Comparison of ENCODE assay signal across 25 cellular contexts in the genomic region with DNA sequence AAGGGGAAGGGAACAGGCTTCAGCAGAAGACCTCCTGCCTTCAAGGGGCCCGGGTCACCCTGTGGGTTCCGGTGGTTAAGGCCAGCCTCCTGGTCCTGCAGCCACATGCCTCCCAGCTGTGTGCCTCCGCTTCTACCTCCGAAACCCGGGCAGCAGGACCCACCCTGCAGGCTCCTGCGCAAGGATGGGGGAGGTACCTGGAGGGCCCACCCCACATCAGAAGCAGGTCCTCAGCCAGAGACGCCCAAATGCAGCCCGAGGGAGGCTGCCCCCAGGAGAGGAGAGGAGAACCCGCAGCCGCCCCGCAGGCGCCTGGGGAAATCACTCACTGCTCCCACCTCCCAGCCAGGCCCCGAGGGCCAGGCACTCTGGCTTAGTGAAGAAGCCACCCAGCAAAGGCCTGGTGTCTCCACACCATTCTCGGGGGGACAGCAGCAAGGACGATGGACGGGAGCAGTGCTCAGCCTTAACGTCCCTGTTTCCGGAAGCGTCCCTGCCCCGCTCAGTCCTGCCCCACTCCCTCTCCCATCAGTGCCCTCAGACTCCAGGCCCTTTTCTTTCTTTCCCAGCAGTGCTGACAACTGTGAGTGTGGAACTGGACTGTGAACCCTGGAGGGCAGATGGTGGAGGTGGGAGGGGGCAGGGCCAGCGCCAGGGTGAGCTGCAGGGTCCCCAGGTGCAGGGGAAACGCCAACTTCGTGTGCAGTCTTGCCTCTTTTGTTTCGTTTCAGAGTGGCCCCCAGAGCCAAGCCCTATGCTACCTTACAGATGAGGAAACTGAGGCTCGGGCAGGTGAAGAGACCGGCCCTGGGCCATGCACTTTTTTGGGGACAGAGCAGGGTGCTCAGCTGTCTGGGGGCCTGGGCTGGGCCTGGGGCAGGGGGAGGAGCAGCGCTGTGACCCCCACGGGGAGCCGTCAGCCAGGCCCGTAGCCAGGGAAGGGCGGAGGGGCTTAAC.
DNase-seq lines count a peak whose midpoint lies in the region; ATAC-seq and TF ChIP-seq lines count a peak whose summit lies in the region.
"Had no signal": no experiment of that assay in that cellular context is flagged by ENCODE, and none has a peak within 500 bp of the region (broad histone marks: within the 10 kb centered on the region; RNA-seq: fewer than 3 reads in every experiment).

No MANE protein-coding gene starts in this region.

- no peaks in the 10 kb centered on the region for H3K9me3 ChIP-seq in KOPT-K1 (ENCODE audit: insufficient read depth, low read length, poor library complexity, severe bottlenecking)
- H3K9me3 ChIP-seq in mucosa of descending colon: no peaks in the 10 kb centered on the region
- no peaks in the 10 kb centered on the region for H3K9me3 ChIP-seq in tibial nerve
- no peaks in the 10 kb centered on the region for H3K9me3 ChIP-seq in ovary
- H3K9me3 ChIP-seq in gastrocnemius medialis: no peaks in the 10 kb centered on the region
- H3K9me3 ChIP-seq: ascending aorta, heart left ventricle, testis, vagina had no signal

- POLR2A ChIA-PET in activated B cell treated with CpG ODN at 0.5 μM for 24 hours (lab: Charles Lee): interaction anchor here (0.6 to 10.6 kb wide), 5 partner anchors 8 to 135 kb away, joined by 3 to 207 read pairs (median 8); no protein-coding TSS in a partner anchor

- in situ Hi-C loops in gastrocnemius medialis (cut with MboI; ENCODE audit: low sequenced_read_pairs in 4 of 4): no loop called here

- H3K4me3 ChIP-seq in mucosa of descending colon (no peak overlapping the region), tibial nerve (peak overlapping the region in 2 of 4 donors; percentile 14 to 32), ovary (no peak overlapping the region), gastrocnemius medialis (no peak overlapping the region)
- H3K4me3 ChIP-seq: ascending aorta, heart left ventricle, skin epidermis, testis, vagina had no signal

- H3K4me3 Mint-ChIP-seq in activated B cell treated with CpG ODN at 0.5 μM for 24 hours: peak overlapping the region; percentile 54
- H3K4me3 Mint-ChIP-seq: activated T-helper 17 cell treated with anti-CD3 and anti-CD28 coated beads, Interleukin-2, amount 50 U/mL, for 72 hours had no signal

- no peaks in the 10 kb centered on the region for H3K4me1 ChIP-seq in mucosa of descending colon (ENCODE audit: low read depth)
- peaks cover 0 to 56% (median 31%) of the 10 kb centered on the region in 4 donors for H3K4me1 ChIP-seq in tibial nerve
- H3K4me1 ChIP-seq in ovary (ENCODE audit: insufficient read depth): no peaks in the 10 kb centered on the region
- peaks cover 0 to 8% of the 10 kb centered on the region in 2 donors for H3K4me1 ChIP-seq in gastrocnemius medialis
- H3K4me1 ChIP-seq: ascending aorta had no signal

- H3K27ac Mint-ChIP-seq in activated B cell treated with CpG ODN at 0.5 μM for 24 hours: peak overlapping the region; percentile 83
- H3K27ac Mint-ChIP-seq: activated naive CD4-positive, alpha-beta T cell treated with anti-CD3 and anti-CD28 coated beads, Interleukin-2, amount 50 U/mL, for 72 hours; activated T-helper 17 cell treated with anti-CD3 and anti-CD28 coated beads, Interleukin-2, amount 50 U/mL, for 72 hours had no signal

- H3K4me1 Mint-ChIP-seq in activated B cell treated with CpG ODN at 0.5 μM for 24 hours: peaks cover 80% of the 10 kb centered on the region
- H3K4me1 Mint-ChIP-seq: activated T-helper 17 cell treated with anti-CD3 and anti-CD28 coated beads, Interleukin-2, amount 50 U/mL, for 72 hours had no signal

- no peaks in the 10 kb centered on the region for H3K36me3 ChIP-seq in KOPT-K1 (ENCODE audit: insufficient read depth, low read length)
- no peaks in the 10 kb centered on the region for H3K36me3 ChIP-seq in mucosa of descending colon (ENCODE audit: low read depth)
- no peaks in the 10 kb centered on the region for H3K36me3 ChIP-seq in tibial nerve
- H3K36me3 ChIP-seq in ovary: no peaks in the 10 kb centered on the region
- H3K36me3 ChIP-seq in gastrocnemius medialis: no peaks in the 10 kb centered on the region
- H3K36me3 ChIP-seq: ascending aorta, heart left ventricle, vagina had no signal

- TF ChIP-seq CTCF in activated B cell treated with CpG ODN at 0.5 μM for 24 hours (IDR thresholded peaks at IDR 0.05) (no peak), mucosa of descending colon (IDR thresholded peaks at IDR 0.05) (no peak), tibial nerve (IDR thresholded peaks at IDR 0.05) (no peak), ovary (IDR thresholded peaks at IDR 0.05) (no peak), gastrocnemius medialis (IDR thresholded peaks at IDR 0.05 in 4 of 5, conservative IDR thresholded peaks at IDR 0.05 in 1 of 5) (no peak)

- WGBS in tibial nerve, 2 donors: 58 to 60% methylated on average over 24 to 29 of the region's 31 CpGs
- 75 to 80% (median 80%) methylated on average over 31 of the region's 31 CpGs for WGBS in ovary, 3 donors

- peaks cover 3% of the 10 kb centered on the region for H3K36me3 Mint-ChIP-seq in activated B cell treated with CpG ODN at 0.5 μM for 24 hours (ENCODE audit: low read depth)
- H3K36me3 Mint-ChIP-seq: activated naive CD4-positive, alpha-beta T cell treated with anti-CD3 and anti-CD28 coated beads, Interleukin-2, amount 50 U/mL, for 72 hours; CD4-positive, CD25-positive, alpha-beta regulatory T cell; memory B cell had no signal

- intact Hi-C loops in activated B cell treated with CpG ODN at 0.5 μM for 24 hours (cut with micrococcal nuclease): loop anchor here (10.0 kb wide), 1 partner anchor 511 kb away; a partner anchor contains a TSS
- intact Hi-C loops in mucosa of descending colon (cut with DNase I, micrococcal nuclease): no loop called here
- intact Hi-C loops in ovary (cut with DNase I): no loop called here
- intact Hi-C loops in gastrocnemius medialis (cut with DNase I; ENCODE audit: low total_unique reads): no loop called here

- DNase-seq in activated B cell treated with CpG ODN at 0.5 μM for 24 hours (no peak), mucosa of descending colon (peak in 2 of 3 donors; percentile 17 to 41), tibial nerve (ENCODE audit: low spot score in 2 of 2) (no peak), NCI-H146 (lab: John Stamatoyannopoulos, UW) (no peak), ovary (no peak), gastrocnemius medialis (no peak)
- DNase-seq: activated CD4-positive, alpha-beta T cell treated with anti-CD3 and anti-CD28 coated beads, Interleukin-2, amount 50 U/mL, for 4 hours; activated CD8-positive, alpha-beta memory T cell treated with anti-CD3 and anti-CD28 coated beads, Interleukin-2, amount 50 U/mL, for 4 hours; CD4-positive, CD25-positive, alpha-beta regulatory T cell; KG1; left cardiac atrium; NCI-H1694; NCI-H510A treated with DMSO at 0.1 percent for 48 hours; stimulated activated CD4-positive, alpha-beta T cell treated with anti-CD3 and anti-CD28 coated beads, Interleukin-1b, Interleukin-23, amount 100 ng/mL, for 48 hours; testis had no signal

- TF ChIP-seq EP300 in tibial nerve (IDR thresholded peaks at IDR 0.05): peak in 1 of 2 donors; percentile 16
- TF ChIP-seq EP300 in ovary (IDR thresholded peaks at IDR 0.05): no peak

- H3K9me3 Mint-ChIP-seq in activated B cell treated with CpG ODN at 0.5 μM for 24 hours: no peaks in the 10 kb centered on the region
- H3K9me3 Mint-ChIP-seq: activated naive CD4-positive, alpha-beta T cell treated with anti-CD3 and anti-CD28 coated beads, Interleukin-2, amount 50 U/mL, for 72 hours; activated T-helper 17 cell treated with anti-CD3 and anti-CD28 coated beads, Interleukin-2, amount 50 U/mL, for 72 hours; memory B cell had no signal

- no peaks in the 10 kb centered on the region for H3K27me3 Mint-ChIP-seq in activated B cell treated with CpG ODN at 0.5 μM for 24 hours
- H3K27me3 Mint-ChIP-seq: activated T-helper 17 cell treated with anti-CD3 and anti-CD28 coated beads, Interleukin-2, amount 50 U/mL, for 72 hours; CD4-positive, CD25-positive, alpha-beta regulatory T cell; memory B cell had no signal

- H3K27me3 ChIP-seq in tibial nerve: no peaks in the 10 kb centered on the region
- no peaks in the 10 kb centered on the region for H3K27me3 ChIP-seq in ovary
- H3K27me3 ChIP-seq in gastrocnemius medialis: no peaks in the 10 kb centered on the region
- H3K27me3 ChIP-seq: ascending aorta, heart left ventricle, testis, vagina had no signal

- no peak for ATAC-seq in activated B cell treated with CpG ODN at 0.5 μM for 24 hours (ENCODE audit: low read depth)
- no peak for ATAC-seq in mucosa of descending colon
- no peak for ATAC-seq in gastrocnemius medialis
- ATAC-seq: activated naive CD4-positive, alpha-beta T cell treated with anti-CD3 and anti-CD28 coated beads, Interleukin-2, amount 50 U/mL, for 72 hours; activated T-helper 17 cell treated with anti-CD3 and anti-CD28 coated beads, Interleukin-2, amount 50 U/mL, for 72 hours; HCT116; heart left ventricle; left cardiac atrium had no signal

- H3K27ac ChIP-seq in KOPT-K1 (ENCODE audit: low read depth, low read length, poor library complexity, severe bottlenecking) (peak overlapping the region; percentile 37), tibial nerve (peak overlapping the region; percentile 71 to 91 (median 83)), ovary (no peak overlapping the region), gastrocnemius medialis (no peak overlapping the region)
- H3K27ac ChIP-seq: ascending aorta, epithelial cell of prostate, heart left ventricle, testis, vagina had no signal

- CTCF ChIA-PET in activated B cell treated with CpG ODN at 0.5 μM for 24 hours (lab: Charles Lee): interaction anchor here (1.1 to 1.6 kb wide), 2 partner anchors 66 to 135 kb away, joined by 3 to 4 read pairs; no protein-coding TSS in a partner anchor

- TF ChIP-seq POLR2A in tibial nerve (IDR thresholded peaks at IDR 0.05) (no peak), ovary (IDR thresholded peaks at IDR 0.05) (no peak), gastrocnemius medialis (IDR thresholded peaks at IDR 0.05) (no peak)

Comparison
In these comparisons a context has a peak if more than half of its experiments do, and no peak if none do; other contexts are left out.
1. H3K27ac ChIP-seq: peak in KOPT-K1 (single experiment) and tibial nerve (4 of 4); none in ovary (0 of 2) and gastrocnemius medialis (0 of 4).
2. DNase-seq: peak in mucosa of descending colon (2 of 3); none in activated B cell treated with CpG ODN at 0.5 μM for 24 hours (single experiment), tibial nerve (0 of 2), NCI-H146 (single experiment), ovary (0 of 5) and gastrocnemius medialis (0 of 2).